ENCODE assay signal across 30 cellular contexts in genomic region chr9:120038342-120038741, GRCh38.
"Had no signal": no experiment of that assay in that cellular context is flagged by ENCODE, and none has a peak within 500 bp of the region (broad histone marks: within the 10 kb centered on the region; RNA-seq: fewer than 3 reads in every experiment).

No MANE protein-coding gene starts in this region.

- H3K4me1 ChIP-seq: left ventricle myocardium inferior, parathyroid adenoma, psoas muscle, stomach, testis, thyroid gland, transverse colon, upper lobe of left lung, vagina had no signal

- H3K27ac Mint-ChIP-seq: mesothelial cell of epicardium; naive B cell; natural killer cell; nephron progenitor cell; neural progenitor cell; stimulated activated naive B cell treated with anti-CD40 and anti-IgM and Interleukin-4, amounts not matched to agents 10 μg/mL and 1 μg/mL and 100 μg/mL, for 72 hours had no signal

- FAIRE-seq: keratinocyte had no signal

- ATAC-seq: left colon; natural killer cell; psoas muscle; sciatic nerve; stimulated activated naive B cell treated with anti-CD40 and anti-IgM and Interleukin-4, amounts not matched to agents 10 μg/mL and 1 μg/mL and 100 μg/mL, for 72 hours; stimulated activated naive CD8-positive, alpha-beta T cell treated with anti-CD3 and anti-CD28 coated beads, Interleukin-15, Interleukin-2, amounts not matched to agents 100 U/mL and 50 U/mL, for 24 hours had no signal

- H3K9me3 ChIP-seq: left ventricle myocardium inferior, neutrophil, psoas muscle, stomach, testis, thyroid gland, transverse colon, upper lobe of left lung, vagina had no signal

- H3K36me3 ChIP-seq: left ventricle myocardium inferior, neural progenitor cell, neutrophil, stomach, thyroid gland, transverse colon, upper lobe of left lung, vagina had no signal

- H3K36me3 Mint-ChIP-seq: mesothelial cell of epicardium; naive B cell; natural killer cell; neural progenitor cell; stimulated activated naive B cell treated with anti-CD40 and anti-IgM and Interleukin-4, amounts not matched to agents 10 μg/mL and 1 μg/mL and 100 μg/mL, for 72 hours had no signal

- H3K27me3 ChIP-seq: neural progenitor cell, neutrophil, testis, thyroid gland, transverse colon, upper lobe of left lung, vagina had no signal

- H3K27me3 Mint-ChIP-seq: stimulated activated naive B cell treated with anti-CD40 and anti-IgM and Interleukin-4, amounts not matched to agents 10 μg/mL and 1 μg/mL and 100 μg/mL, for 72 hours had no signal

- H3K4me2 ChIP-seq: neural progenitor cell had no signal

- H3K9ac ChIP-seq: neural progenitor cell, parathyroid adenoma had no signal

- H3K79me2 ChIP-seq: parathyroid adenoma had no signal

- H3K4me3 Mint-ChIP-seq: mesothelial cell of epicardium; natural killer cell; nephron progenitor cell; neural progenitor cell; stimulated activated naive B cell treated with anti-CD40 and anti-IgM and Interleukin-4, amounts not matched to agents 10 μg/mL and 1 μg/mL and 100 μg/mL, for 72 hours had no signal

- H3K9me3 Mint-ChIP-seq: mesothelial cell of epicardium, nephron progenitor cell, neural progenitor cell had no signal

- DNase-seq: hippocampal formation; kidney glomerular epithelial cell; left colon; left ventricle myocardium inferior; mesendoderm; naive B cell; natural killer cell; nephron progenitor cell; occipital lobe; psoas muscle; stimulated activated CD4-positive, alpha-beta T cell treated with anti-CD3 and anti-CD28 coated beads, Interleukin-12 subunit alpha, Interleukin-12 subunit beta, amount 100 ng/mL, for 4 hours; stimulated activated CD4-positive, alpha-beta T cell treated with anti-CD3 and anti-CD28 coated beads, Interleukin-15, amount 100 ng/mL, for 24 hours; stimulated activated CD4-positive, alpha-beta T cell treated with anti-CD3 and anti-CD28 coated beads, Interleukin-2, amount 100 ng/mL, for 24 hours; stimulated activated CD4-positive, alpha-beta T cell treated with anti-CD3 and anti-CD28 coated beads, Interleukin-4, amount 100 ng/mL, for 1 hour; stimulated activated naive B cell treated with anti-CD40 and anti-IgM and Interleukin-4, amounts not matched to agents 10 μg/mL and 1 μg/mL and 100 μg/mL, for 72 hours; stimulated activated naive CD8-positive, alpha-beta T cell treated with anti-CD3 and anti-CD28 coated beads, Interleukin-15, Interleukin-2, amounts not matched to agents 100 U/mL and 50 U/mL, for 24 hours; stomach; testis; transverse colon; upper lobe of left lung had no signal

- H3K27ac ChIP-seq: left ventricle myocardium inferior, neural progenitor cell, neutrophil, parathyroid adenoma, psoas muscle, skin epidermis, stomach, testis, thyroid gland, transverse colon, upper lobe of left lung, vagina had no signal

- H2AFZ ChIP-seq: neural progenitor cell, parathyroid adenoma had no signal

- H3K4me3 ChIP-seq: left ventricle myocardium inferior, lung, neural progenitor cell, psoas muscle, skin epidermis, stomach, testis, thyroid gland, transverse colon, upper lobe of left lung, vagina had no signal

- H3K4me1 Mint-ChIP-seq: naive B cell; natural killer cell; stimulated activated naive B cell treated with anti-CD40 and anti-IgM and Interleukin-4, amounts not matched to agents 10 μg/mL and 1 μg/mL and 100 μg/mL, for 72 hours had no signal
